In the genomic region with DNA sequence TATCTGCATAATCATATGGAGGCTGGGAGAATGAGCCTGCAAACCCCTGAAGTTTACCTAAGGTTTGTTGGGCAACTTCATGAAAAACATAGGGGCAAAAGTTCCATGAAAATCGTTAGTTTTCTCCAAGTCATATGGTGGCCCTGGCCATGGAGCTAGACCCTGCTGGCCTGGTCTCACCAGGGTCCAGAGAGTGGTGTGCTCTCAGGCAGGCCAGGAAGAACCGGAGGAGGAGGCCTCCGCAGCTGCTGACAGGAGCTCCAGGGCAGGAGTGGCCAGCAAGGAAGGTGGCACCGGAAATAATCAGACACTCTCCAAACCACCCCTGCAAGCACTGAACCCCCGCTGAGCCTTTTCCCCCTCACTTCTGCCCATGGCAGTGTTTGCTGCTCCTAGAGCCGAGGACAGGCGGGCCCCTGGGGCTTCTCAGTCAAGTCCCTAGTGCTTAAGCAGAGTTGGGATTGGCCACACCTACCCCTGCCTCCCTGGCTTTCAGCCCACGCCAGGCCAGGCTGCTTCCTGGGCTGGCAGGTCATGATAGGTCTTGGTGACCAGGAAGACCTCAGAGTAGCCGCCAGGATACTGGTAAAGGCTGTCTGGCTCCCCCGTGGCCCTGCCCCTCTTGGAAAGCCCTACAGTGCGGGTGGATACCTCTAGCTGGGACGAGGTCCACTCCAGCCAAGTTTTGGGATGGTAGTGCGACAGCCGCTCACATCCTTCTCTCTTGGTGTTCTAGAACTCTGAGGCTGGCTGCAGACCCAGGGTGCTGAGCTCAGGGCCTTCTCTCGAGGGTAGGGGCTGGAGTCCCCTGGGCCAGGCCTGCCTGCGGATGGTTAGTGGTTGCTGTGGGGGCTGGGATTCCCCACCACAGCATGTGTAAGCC, we compare ENCODE assay signal across 17 cellular contexts.
"Had no signal": no experiment of that assay in that cellular context is flagged by ENCODE, and none has a peak within 500 bp of the region (broad histone marks: within the 10 kb centered on the region; RNA-seq: fewer than 3 reads in every experiment).

No MANE protein-coding gene starts in this region.

- H3K36me3 ChIP-seq: adrenal gland, transverse colon, vagina had no signal

- H3K9me3 ChIP-seq: adrenal gland, esophagus squamous epithelium, lower lobe of right lung, suprapubic skin, transverse colon, vagina had no signal

- H3K27ac ChIP-seq: adrenal gland, esophagus squamous epithelium, lower lobe of right lung, suprapubic skin, transverse colon, vagina had no signal

- H3K27me3 ChIP-seq: adrenal gland, esophagus squamous epithelium, suprapubic skin, transverse colon, vagina had no signal

- H3K4me1 ChIP-seq: adrenal gland, transverse colon had no signal

- ATAC-seq: activated CD4-positive, alpha-beta T cell treated with anti-CD3 and anti-CD28 coated beads for 36 hours; activated naive CD4-positive, alpha-beta T cell treated with anti-CD3 and anti-CD28 coated beads, Interleukin-2, amount 50 U/mL, for 72 hours; lower lobe of right lung; stimulated activated naive CD8-positive, alpha-beta T cell treated with anti-CD3 and anti-CD28 coated beads, Interleukin-15, amount 100 ng/mL, for 72 hours had no signal

- H3K4me3 ChIP-seq: adrenal gland, esophagus squamous epithelium, lower lobe of right lung, suprapubic skin, transverse colon, vagina had no signal

- DNase-seq: activated CD4-positive, alpha-beta T cell treated with anti-CD3 and anti-CD28 coated beads for 36 hours; activated CD4-positive, alpha-beta T cell treated with anti-CD3 and anti-CD28 coated beads, Interleukin-2, amount 50 U/mL, for 48 hours; activated gamma-delta T cell; adrenal gland; cerebellar nuclear complex; effector CD4-positive, alpha-beta T cell; esophagus squamous epithelium; immature natural killer cell; kidney glomerular epithelial cell; lower lobe of right lung; natural killer cell; occipital lobe; stimulated activated naive CD8-positive, alpha-beta T cell treated with anti-CD3 and anti-CD28 coated beads, Interleukin-15, amount 100 ng/mL, for 72 hours; transverse colon had no signal
